Comparison of ENCODE assay signal across 2 cellular contexts in the genomic region with DNA sequence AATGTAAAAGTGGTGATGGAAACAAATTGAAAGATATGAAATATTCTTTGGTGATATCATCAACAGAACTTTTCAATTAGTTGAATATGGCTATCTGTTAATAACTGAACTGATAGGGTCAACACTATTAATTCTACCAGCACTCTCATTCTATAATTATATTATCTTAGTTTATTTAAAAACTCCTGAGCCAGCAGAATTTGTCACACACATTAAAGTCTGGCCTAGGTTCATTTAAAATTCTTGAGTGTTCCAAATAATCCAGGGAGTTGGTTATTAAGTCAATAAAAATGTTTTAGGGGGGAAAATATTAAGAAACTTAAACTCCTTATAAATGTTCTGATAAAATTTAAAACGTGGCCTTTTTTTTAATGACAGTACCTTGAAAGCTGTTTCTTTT.
A peak's percentile ranks its signal among the peaks of the same experiment; 100 is the strongest.
TF ChIP-seq lines count a peak whose summit lies in the region.

No MANE protein-coding gene starts in this region.

TF ChIP-seq in HepG2, 621 proteins besides CTCF, POLR2A, EP300 and RAD21:
- peak; percentile 7 to 56; a peak in 1 of 4 replicates for TF ChIP-seq MAFK (conservative IDR thresholded peaks at IDR 0.05 in 1 of 2, IDR thresholded peaks at IDR 0.05 in 1 of 2; ENCODE audit: low read length in 2 of 2)
- TF ChIP-seq AGO1 (IDR thresholded peaks at IDR 0.05; ENCODE audit: low read depth, low read length, poor library complexity, severe bottlenecking): no peak
TF ChIP-seq in HepG2: peak in this region for 1.

TF ChIP-seq in K562, 482 proteins besides CTCF, POLR2A, EP300 and RAD21:
- TF ChIP-seq ZNF316 (IDR thresholded peaks at IDR 0.05) (peak; percentile 55), MAFK (IDR thresholded peaks at IDR 0.05; ENCODE audit: low read length) (peak; percentile 25; the same call in 1 of the 2 replicates), IRF2 (CRISPR knock-in tag; IDR thresholded peaks at IDR 0.05) (no peak), PCBP1 (IDR thresholded peaks at IDR 0.05; ENCODE audit: low read depth, low read length, poor library complexity, severe bottlenecking) (no peak), NCOA1 (IDR thresholded peaks at IDR 0.05; ENCODE audit: low read depth) (no peak), ELF2 (CRISPR knock-in tag; IDR thresholded peaks at IDR 0.05) (no peak), LCOR (CRISPR knock-in tag; IDR thresholded peaks at IDR 0.05) (no peak), OTX1 (CRISPR knock-in tag; IDR thresholded peaks at IDR 0.05) (no peak), C11orf30 (IDR thresholded peaks at IDR 0.05; ENCODE audit: low read depth) (peak; percentile 25; the same call in 1 of the 2 replicates), MAFF (IDR thresholded peaks at IDR 0.05; ENCODE audit: low read length) (peak; percentile 59), CBX3 (IDR thresholded peaks at IDR 0.05; ENCODE audit: borderline replicate concordance in 1 of 2, low read length in 2 of 2) (no peak)
- TF ChIP-seq, protein P1, sequence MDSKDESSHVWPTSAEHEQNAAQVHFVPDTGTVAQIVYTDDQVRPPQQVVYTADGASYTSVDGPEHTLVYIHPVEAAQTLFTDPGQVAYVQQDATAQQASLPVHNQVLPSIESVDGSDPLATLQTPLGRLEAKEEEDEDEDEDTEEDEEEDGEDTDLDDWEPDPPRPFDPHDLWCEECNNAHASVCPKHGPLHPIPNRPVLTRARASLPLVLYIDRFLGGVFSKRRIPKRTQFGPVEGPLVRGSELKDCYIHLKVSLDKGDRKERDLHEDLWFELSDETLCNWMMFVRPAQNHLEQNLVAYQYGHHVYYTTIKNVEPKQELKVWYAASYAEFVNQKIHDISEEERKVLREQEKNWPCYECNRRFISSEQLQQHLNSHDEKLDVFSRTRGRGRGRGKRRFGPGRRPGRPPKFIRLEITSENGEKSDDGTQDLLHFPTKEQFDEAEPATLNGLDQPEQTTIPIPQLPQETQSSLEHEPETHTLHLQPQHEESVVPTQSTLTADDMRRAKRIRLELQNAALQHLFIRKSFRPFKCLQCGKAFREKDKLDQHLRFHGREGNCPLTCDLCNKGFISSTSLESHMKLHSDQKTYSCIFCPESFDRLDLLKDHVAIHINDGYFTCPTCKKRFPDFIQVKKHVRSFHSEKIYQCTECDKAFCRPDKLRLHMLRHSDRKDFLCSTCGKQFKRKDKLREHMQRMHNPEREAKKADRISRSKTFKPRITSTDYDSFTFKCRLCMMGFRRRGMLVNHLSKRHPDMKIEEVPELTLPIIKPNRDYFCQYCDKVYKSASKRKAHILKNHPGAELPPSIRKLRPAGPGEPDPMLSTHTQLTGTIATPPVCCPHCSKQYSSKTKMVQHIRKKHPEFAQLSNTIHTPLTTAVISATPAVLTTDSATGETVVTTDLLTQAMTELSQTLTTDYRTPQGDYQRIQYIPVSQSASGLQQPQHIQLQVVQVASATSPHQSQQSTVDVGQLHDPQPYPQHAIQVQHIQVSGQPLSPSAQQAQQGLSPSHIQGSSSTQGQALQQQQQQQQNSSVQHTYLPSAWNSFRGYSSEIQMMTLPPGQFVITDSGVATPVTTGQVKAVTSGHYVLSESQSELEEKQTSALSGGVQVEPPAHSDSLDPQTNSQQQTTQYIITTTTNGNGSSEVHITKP (IDR thresholded peaks at IDR 0.05; ENCODE audit: partially characterized antibody): no peak
